Comparison of ENCODE assay signal across 1 cellular context in the genomic region with DNA sequence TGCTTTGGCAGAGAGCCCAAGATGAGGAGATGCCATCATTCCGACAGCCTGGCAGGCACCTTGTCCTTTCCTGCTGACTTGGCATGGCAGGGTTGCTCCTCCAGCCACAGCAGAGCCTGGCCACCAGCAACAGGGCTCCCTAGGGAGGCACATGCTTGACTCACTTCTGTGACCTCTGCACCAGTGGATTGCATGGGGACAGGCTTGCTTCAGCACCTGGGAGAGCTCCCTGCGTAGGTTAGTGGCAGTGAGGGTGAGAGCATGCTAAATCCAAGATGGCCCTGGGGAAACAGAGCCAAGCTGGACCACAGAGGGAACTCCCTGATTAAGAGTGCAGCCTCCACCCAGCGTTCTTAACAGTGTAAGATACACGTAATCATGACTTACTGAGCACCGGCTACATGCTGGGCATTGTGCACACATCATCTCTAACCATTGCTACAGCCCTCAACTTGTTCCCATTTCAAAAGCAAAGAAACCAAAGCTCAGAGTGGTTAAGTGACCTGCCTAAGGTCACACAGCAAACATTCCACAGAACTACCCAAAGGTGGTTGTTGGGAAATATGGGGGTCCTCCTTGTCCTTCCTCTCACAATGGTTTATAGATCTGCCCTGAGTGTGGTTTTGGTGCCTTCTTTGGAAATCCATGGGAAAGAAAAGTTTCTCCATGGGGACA.
TF ChIP-seq lines count a peak whose summit lies in the region.

No MANE protein-coding gene starts in this region.

TF ChIP-seq in GM12878, 131 proteins besides CTCF, POLR2A, EP300 and RAD21 (continued from another document):
- TF ChIP-seq, protein P1, sequence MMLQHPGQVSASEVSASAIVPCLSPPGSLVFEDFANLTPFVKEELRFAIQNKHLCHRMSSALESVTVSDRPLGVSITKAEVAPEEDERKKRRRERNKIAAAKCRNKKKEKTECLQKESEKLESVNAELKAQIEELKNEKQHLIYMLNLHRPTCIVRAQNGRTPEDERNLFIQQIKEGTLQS (IDR thresholded peaks at IDR 0.05; ENCODE audit: borderline replicate concordance, extremely low read depth, low read depth, low read length): no peak
- TF ChIP-seq DPF2 (IDR thresholded peaks at IDR 0.05) (no peak), IKZF1 (conservative IDR thresholded peaks at IDR 0.05) (no peak), NRF1 (conservative IDR thresholded peaks at IDR 0.05; ENCODE audit: low read depth, low read length) (no peak), HDGF (IDR thresholded peaks at IDR 0.05) (no peak)
- TF ChIP-seq, protein P2, sequence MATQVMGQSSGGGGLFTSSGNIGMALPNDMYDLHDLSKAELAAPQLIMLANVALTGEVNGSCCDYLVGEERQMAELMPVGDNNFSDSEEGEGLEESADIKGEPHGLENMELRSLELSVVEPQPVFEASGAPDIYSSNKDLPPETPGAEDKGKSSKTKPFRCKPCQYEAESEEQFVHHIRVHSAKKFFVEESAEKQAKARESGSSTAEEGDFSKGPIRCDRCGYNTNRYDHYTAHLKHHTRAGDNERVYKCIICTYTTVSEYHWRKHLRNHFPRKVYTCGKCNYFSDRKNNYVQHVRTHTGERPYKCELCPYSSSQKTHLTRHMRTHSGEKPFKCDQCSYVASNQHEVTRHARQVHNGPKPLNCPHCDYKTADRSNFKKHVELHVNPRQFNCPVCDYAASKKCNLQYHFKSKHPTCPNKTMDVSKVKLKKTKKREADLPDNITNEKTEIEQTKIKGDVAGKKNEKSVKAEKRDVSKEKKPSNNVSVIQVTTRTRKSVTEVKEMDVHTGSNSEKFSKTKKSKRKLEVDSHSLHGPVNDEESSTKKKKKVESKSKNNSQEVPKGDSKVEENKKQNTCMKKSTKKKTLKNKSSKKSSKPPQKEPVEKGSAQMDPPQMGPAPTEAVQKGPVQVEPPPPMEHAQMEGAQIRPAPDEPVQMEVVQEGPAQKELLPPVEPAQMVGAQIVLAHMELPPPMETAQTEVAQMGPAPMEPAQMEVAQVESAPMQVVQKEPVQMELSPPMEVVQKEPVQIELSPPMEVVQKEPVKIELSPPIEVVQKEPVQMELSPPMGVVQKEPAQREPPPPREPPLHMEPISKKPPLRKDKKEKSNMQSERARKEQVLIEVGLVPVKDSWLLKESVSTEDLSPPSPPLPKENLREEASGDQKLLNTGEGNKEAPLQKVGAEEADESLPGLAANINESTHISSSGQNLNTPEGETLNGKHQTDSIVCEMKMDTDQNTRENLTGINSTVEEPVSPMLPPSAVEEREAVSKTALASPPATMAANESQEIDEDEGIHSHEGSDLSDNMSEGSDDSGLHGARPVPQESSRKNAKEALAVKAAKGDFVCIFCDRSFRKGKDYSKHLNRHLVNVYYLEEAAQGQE (IDR thresholded peaks at IDR 0.05; ENCODE audit: low read depth, low read length): peak; percentile 78; the same call in 1 of the 2 replicates
